20 cellular contexts compared by ENCODE assay signal in the genomic region with DNA sequence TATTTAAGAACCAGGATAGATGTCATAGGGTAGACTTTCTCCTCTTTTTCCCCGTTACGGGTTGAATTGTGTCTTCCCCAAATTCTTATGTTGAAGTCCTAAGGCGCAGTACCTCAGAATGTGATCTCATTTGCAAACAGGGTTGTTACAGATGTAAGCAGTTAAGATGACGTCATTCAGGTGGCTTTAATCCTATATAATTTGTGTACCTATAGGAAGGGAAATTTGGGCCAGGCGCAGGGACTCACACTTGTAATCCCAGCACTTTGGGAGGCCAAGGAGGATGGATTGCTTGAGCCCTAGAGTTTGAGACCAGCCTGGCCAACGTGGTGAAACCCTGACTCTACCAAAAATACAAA.
"Had no signal": no experiment of that assay in that cellular context is flagged by ENCODE, and none has a peak within 500 bp of the region (broad histone marks: within the 10 kb centered on the region; RNA-seq: fewer than 3 reads in every experiment).

No MANE protein-coding gene starts in this region.

- H3K9me3 ChIP-seq: heart left ventricle, mucosa of descending colon, ovary, right atrium auricular region, suprapubic skin, tibial artery had no signal

- H2AFZ ChIP-seq: neural progenitor cell had no signal

- H3K27ac ChIP-seq: heart left ventricle, neural progenitor cell, ovary, right atrium auricular region, suprapubic skin, tibial artery had no signal

- H3K36me3 ChIP-seq: heart left ventricle, neural progenitor cell, ovary, right atrium auricular region, suprapubic skin, tibial artery had no signal

- H3K27me3 ChIP-seq: heart left ventricle, neural progenitor cell, ovary, right atrium auricular region, suprapubic skin, tibial artery had no signal

- H3K4me2 ChIP-seq: neural progenitor cell had no signal

- H3K4me1 ChIP-seq: right atrium auricular region, suprapubic skin, tibial artery had no signal

- H3K9me3 Mint-ChIP-seq: dendritic cell treated with granulocyte-macrophage colony-stimulating factor and Interleukin-4, amounts not matched to agents 40 ng/mL and 50 ng/mL, for 4 days; naive thymus-derived CD8-positive, alpha-beta T cell; neural progenitor cell; stimulated activated effector memory CD8-positive, alpha-beta T cell treated with anti-CD3 and anti-CD28 coated beads, Interleukin-12 subunit alpha, Interleukin-12 subunit beta, amount 100 ng/mL, for 72 hours had no signal

- H3K4me3 ChIP-seq: heart left ventricle, mucosa of descending colon, neural progenitor cell, ovary, right atrium auricular region, suprapubic skin, tibial artery had no signal

- DNase-seq: cerebellar nuclear complex; heart left ventricle; hippocampal formation; left colon; mammary epithelial cell; mucosa of descending colon; naive thymus-derived CD8-positive, alpha-beta T cell; nucleus accumbens; ovary; stimulated activated CD4-positive, alpha-beta T cell treated with anti-CD3 and anti-CD28 coated beads, Interleukin-4, amount 100 ng/mL, for 1 hour; stimulated activated CD8-positive, alpha-beta memory T cell treated with anti-CD3 and anti-CD28 coated beads, Interleukin-4, amount 100 ng/mL, for 48 hours; stimulated activated naive CD8-positive, alpha-beta T cell treated with anti-CD3 and anti-CD28 coated beads, Interleukin-15, Interleukin-2, amounts not matched to agents 100 U/mL and 50 U/mL, for 24 hours; tibial artery had no signal

- H3K36me3 Mint-ChIP-seq: naive thymus-derived CD8-positive, alpha-beta T cell; neural progenitor cell; stimulated activated effector memory CD8-positive, alpha-beta T cell treated with anti-CD3 and anti-CD28 coated beads, Interleukin-12 subunit alpha, Interleukin-12 subunit beta, amount 100 ng/mL, for 72 hours had no signal

- H3K9ac ChIP-seq: neural progenitor cell had no signal

- H3K27me3 Mint-ChIP-seq: dendritic cell treated with granulocyte-macrophage colony-stimulating factor and Interleukin-4, amounts not matched to agents 40 ng/mL and 50 ng/mL, for 4 days; naive thymus-derived CD8-positive, alpha-beta T cell had no signal

- H3K4me3 Mint-ChIP-seq: dendritic cell treated with granulocyte-macrophage colony-stimulating factor and Interleukin-4, amounts not matched to agents 40 ng/mL and 50 ng/mL, for 4 days; naive thymus-derived CD8-positive, alpha-beta T cell; neural progenitor cell; stimulated activated effector memory CD8-positive, alpha-beta T cell treated with anti-CD3 and anti-CD28 coated beads, Interleukin-12 subunit alpha, Interleukin-12 subunit beta, amount 100 ng/mL, for 72 hours had no signal

- H3K27ac Mint-ChIP-seq: dendritic cell treated with granulocyte-macrophage colony-stimulating factor and Interleukin-4, amounts not matched to agents 40 ng/mL and 50 ng/mL, for 4 days; neural progenitor cell; stimulated activated effector memory CD8-positive, alpha-beta T cell treated with anti-CD3 and anti-CD28 coated beads, Interleukin-12 subunit alpha, Interleukin-12 subunit beta, amount 100 ng/mL, for 72 hours had no signal

- ATAC-seq: heart left ventricle; naive thymus-derived CD8-positive, alpha-beta T cell; stimulated activated effector memory CD8-positive, alpha-beta T cell treated with anti-CD3 and anti-CD28 coated beads, Interleukin-12 subunit alpha, Interleukin-12 subunit beta, amount 100 ng/mL, for 72 hours; stimulated activated naive CD8-positive, alpha-beta T cell treated with anti-CD3 and anti-CD28 coated beads, Interleukin-15, Interleukin-2, amounts not matched to agents 100 U/mL and 50 U/mL, for 24 hours had no signal

- FAIRE-seq: colon, frontal cortex had no signal
